Comparison of ENCODE assay signal across 1 cellular context in genomic region chr10:62818426-62819011, GRCh38.
TF ChIP-seq lines count a peak whose summit lies in the region.

No MANE protein-coding gene starts in this region.

TF ChIP-seq in K562, 482 proteins besides CTCF, POLR2A, EP300 and RAD21 (continued from another document):
- TF ChIP-seq, protein P1, sequence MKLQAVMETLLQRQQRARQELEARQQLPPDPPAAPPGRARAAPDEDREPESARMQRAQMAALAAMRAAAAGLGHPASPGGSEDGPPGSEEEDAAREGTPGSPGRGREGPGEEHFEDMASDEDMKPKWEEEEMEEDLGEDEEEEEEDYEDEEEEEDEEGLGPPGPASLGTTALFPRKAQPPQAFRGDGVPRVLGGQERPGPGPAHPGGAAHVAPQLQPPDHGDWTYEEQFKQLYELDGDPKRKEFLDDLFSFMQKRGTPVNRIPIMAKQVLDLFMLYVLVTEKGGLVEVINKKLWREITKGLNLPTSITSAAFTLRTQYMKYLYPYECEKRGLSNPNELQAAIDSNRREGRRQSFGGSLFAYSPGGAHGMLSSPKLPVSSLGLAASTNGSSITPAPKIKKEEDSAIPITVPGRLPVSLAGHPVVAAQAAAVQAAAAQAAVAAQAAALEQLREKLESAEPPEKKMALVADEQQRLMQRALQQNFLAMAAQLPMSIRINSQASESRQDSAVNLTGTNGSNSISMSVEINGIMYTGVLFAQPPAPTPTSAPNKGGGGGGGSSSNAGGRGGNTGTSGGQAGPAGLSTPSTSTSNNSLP (IDR thresholded peaks at IDR 0.05; ENCODE audit: borderline replicate concordance, low read depth, low read length) = no peak
- TF ChIP-seq, protein P2, sequence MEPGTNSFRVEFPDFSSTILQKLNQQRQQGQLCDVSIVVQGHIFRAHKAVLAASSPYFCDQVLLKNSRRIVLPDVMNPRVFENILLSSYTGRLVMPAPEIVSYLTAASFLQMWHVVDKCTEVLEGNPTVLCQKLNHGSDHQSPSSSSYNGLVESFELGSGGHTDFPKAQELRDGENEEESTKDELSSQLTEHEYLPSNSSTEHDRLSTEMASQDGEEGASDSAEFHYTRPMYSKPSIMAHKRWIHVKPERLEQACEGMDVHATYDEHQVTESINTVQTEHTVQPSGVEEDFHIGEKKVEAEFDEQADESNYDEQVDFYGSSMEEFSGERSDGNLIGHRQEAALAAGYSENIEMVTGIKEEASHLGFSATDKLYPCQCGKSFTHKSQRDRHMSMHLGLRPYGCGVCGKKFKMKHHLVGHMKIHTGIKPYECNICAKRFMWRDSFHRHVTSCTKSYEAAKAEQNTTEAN (CRISPR knock-in tag; IDR thresholded peaks at IDR 0.05) = no peak
- TF ChIP-seq IFI16 (CRISPR knock-in tag; IDR thresholded peaks at IDR 0.05) = no peak
- no peak for TF ChIP-seq CEBPB (tag; IDR thresholded peaks at IDR 0.05)
- TF ChIP-seq, protein P3, sequence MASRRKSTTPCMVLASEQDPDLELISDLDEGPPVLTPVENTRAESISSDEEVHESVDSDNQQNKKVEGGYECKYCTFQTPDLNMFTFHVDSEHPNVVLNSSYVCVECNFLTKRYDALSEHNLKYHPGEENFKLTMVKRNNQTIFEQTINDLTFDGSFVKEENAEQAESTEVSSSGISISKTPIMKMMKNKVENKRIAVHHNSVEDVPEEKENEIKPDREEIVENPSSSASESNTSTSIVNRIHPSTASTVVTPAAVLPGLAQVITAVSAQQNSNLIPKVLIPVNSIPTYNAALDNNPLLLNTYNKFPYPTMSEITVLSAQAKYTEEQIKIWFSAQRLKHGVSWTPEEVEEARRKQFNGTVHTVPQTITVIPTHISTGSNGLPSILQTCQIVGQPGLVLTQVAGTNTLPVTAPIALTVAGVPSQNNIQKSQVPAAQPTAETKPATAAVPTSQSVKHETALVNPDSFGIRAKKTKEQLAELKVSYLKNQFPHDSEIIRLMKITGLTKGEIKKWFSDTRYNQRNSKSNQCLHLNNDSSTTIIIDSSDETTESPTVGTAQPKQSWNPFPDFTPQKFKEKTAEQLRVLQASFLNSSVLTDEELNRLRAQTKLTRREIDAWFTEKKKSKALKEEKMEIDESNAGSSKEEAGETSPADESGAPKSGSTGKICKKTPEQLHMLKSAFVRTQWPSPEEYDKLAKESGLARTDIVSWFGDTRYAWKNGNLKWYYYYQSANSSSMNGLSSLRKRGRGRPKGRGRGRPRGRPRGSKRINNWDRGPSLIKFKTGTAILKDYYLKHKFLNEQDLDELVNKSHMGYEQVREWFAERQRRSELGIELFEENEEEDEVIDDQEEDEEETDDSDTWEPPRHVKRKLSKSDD (conservative IDR thresholded peaks at IDR 0.05; ENCODE audit: low read length) = no peak
- TF ChIP-seq MYC (IDR thresholded peaks at IDR 0.05; ENCODE audit: low read depth, low read length) = no peak
- TF ChIP-seq MYC (CRISPR knock-in tag; IDR thresholded peaks at IDR 0.05; ENCODE audit: borderline replicate concordance, low read depth) = 0 out of 2 replicates have a peak, but pooled peaks have one; percentile 28
- no peak for TF ChIP-seq MCM5 (IDR thresholded peaks at IDR 0.05; ENCODE audit: low read depth)
- TF ChIP-seq TAL1 (IDR thresholded peaks at IDR 0.05) = no peak
- no peak for TF ChIP-seq RBM34 (IDR thresholded peaks at IDR 0.05; ENCODE audit: borderline replicate concordance, insufficient read depth, low read length)
- peak; percentile 39 to 88 for TF ChIP-seq E2F6 (IDR thresholded peaks at IDR 0.05; ENCODE audit: borderline replicate concordance in 1 of 2, extremely low read depth in 1 of 2, insufficient read depth in 1 of 2, insufficient read length in 1 of 2, low read depth in 1 of 2, low read length in 1 of 2, poor library complexity in 1 of 2, severe bottlenecking in 1 of 2)
- TF ChIP-seq KDM4B (IDR thresholded peaks at IDR 0.05; ENCODE audit: borderline replicate concordance in 2 of 2, low read depth in 1 of 2) = no peak
- TF ChIP-seq HEY1 (CRISPR knock-in tag; IDR thresholded peaks at IDR 0.05; ENCODE audit: borderline replicate concordance) = no peak
- TF ChIP-seq ZNF408 (CRISPR knock-in tag; IDR thresholded peaks at IDR 0.05; ENCODE audit: low read depth) = no peak
- 0 out of 2 replicates have a peak, but pooled peaks have one; percentile 20 for TF ChIP-seq EGR1 (conservative IDR thresholded peaks at IDR 0.05)
- TF ChIP-seq ZNF77 (CRISPR knock-in tag; IDR thresholded peaks at IDR 0.05) = no peak
